In genomic region chr12:123151679-123152454, GRCh38 we compare ENCODE assay signal across 8 cellular contexts. TPM values are rescaled to one million over a fixed set of nuclear protein-coding genes. Genes with fewer than 3 reads are reported as not detected.
A peak's percentile ranks its signal among the peaks of the same experiment; 100 is the strongest.
DNase-seq lines count a peak whose midpoint lies in the region; ATAC-seq and TF ChIP-seq lines count a peak whose summit lies in the region.

No MANE protein-coding gene starts in this region.

- peak overlapping the region; percentile 78 to 88 for H3K4me3 Mint-ChIP-seq in CD14-positive monocyte
- H3K4me3 Mint-ChIP-seq in natural killer cell = peak overlapping the region; percentile 80

- ATAC-seq in natural killer cell (no peak), foreskin keratinocyte (no peak), GM18867 (IDR thresholded peaks at IDR 0.05; ENCODE audit: unreplicated experiment) (no peak), GM21423 (IDR thresholded peaks at IDR 0.05; ENCODE audit: unreplicated experiment) (no peak)

- H3K9me3 Mint-ChIP-seq in CD14-positive monocyte = peaks cover 0 to 3% (median 0%) of the 10 kb centered on the region in 7 donors
- H3K9me3 Mint-ChIP-seq in natural killer cell = no peaks in the 10 kb centered on the region

- H3K27ac ChIP-seq in colonic mucosa (peak overlapping the region; percentile 58), foreskin keratinocyte (no peak overlapping the region)

- H3K9me3 ChIP-seq in colonic mucosa = no peaks in the 10 kb centered on the region

- H3K36me3 Mint-ChIP-seq in CD14-positive monocyte (peaks cover 29 to 31% of the 10 kb centered on the region in 2 donors), natural killer cell (no peaks in the 10 kb centered on the region)

- H3K9ac ChIP-seq in colonic mucosa (ENCODE audit: low read depth in 2 of 2, low read length in 2 of 2) = peak overlapping the region; percentile 79 to 92

- H3K27me3 Mint-ChIP-seq in CD14-positive monocyte (ENCODE audit: low read depth in 3 of 3) (peaks cover 18 to 28% (median 21%) of the 10 kb centered on the region in 3 donors), natural killer cell (ENCODE audit: low read depth in 2 of 2) (no peaks in the 10 kb centered on the region)

- H3K27ac Mint-ChIP-seq in CD14-positive monocyte (no peak overlapping the region), natural killer cell (peak overlapping the region; percentile 23 to 65)

- no peaks in the 10 kb centered on the region for H3K36me3 ChIP-seq in colonic mucosa

- no peak for DNase-seq in CD14-positive monocyte (ENCODE audit: low spot score)
- DNase-seq in M059J (ENCODE audit: low read depth) = peak; percentile 43
- no peak for DNase-seq in colonic mucosa
- no peak for DNase-seq in natural killer cell
- no peak for DNase-seq in foreskin keratinocyte
- no peak for DNase-seq in KG1 (lab: John Stamatoyannopoulos, UW)

- no peaks in the 10 kb centered on the region for H3K27me3 ChIP-seq in colonic mucosa
- H3K27me3 ChIP-seq in foreskin keratinocyte = no peaks in the 10 kb centered on the region

- H3K4me1 ChIP-seq in colonic mucosa (no peaks in the 10 kb centered on the region), foreskin keratinocyte (no peaks in the 10 kb centered on the region)

- intact Hi-C loops in CD14-positive monocyte (cut with micrococcal nuclease) (loop anchor here (2.0 to 5.0 kb wide), 3 partner anchors 65 to 171 kb away; partner anchors contain the start of gene ARL6IP4 (in 1 of the 2)), colonic mucosa (cut with DNase I) (loop anchor here (2.0 to 10.0 kb wide), 2 partner anchors 83 to 109 kb away; partner anchors contain the start of genes MPHOSPH9 and MTRFR), natural killer cell (cut with micrococcal nuclease) (loop anchor here (5.0 to 10.0 kb wide), 2 partner anchors 83 to 170 kb away; partner anchors contain the start of genes ARL6IP4, MPHOSPH9 and MTRFR)

- H3K4me1 Mint-ChIP-seq in CD14-positive monocyte (peaks cover 16% of the 10 kb centered on the region), natural killer cell (peaks cover 36 to 39% of the 10 kb centered on the region in 2 donors)

- TF ChIP-seq CTCF in CD14-positive monocyte (IDR thresholded peaks at IDR 0.05) = no peak
- TF ChIP-seq CTCF in colonic mucosa (IDR thresholded peaks at IDR 0.05) = no peak
- no peak for TF ChIP-seq CTCF in natural killer cell (IDR thresholded peaks at IDR 0.05)
- no peak for TF ChIP-seq CTCF in foreskin keratinocyte (conservative IDR thresholded peaks at IDR 0.05)

- H3K4me3 ChIP-seq in colonic mucosa = peak overlapping the region; percentile 69

RNA-seq across cellular contexts. Expression of gene PITPNM2, which starts 1.0 kb away (rescaled TPM):
- polyA plus RNA-seq in CD14-positive monocyte (under 1 TPM in 1 of 2 donors, not detected in 1; 0.08 TPM), foreskin keratinocyte (1.8 and 2.2 TPM in 2 replicates)
- 1.2 and 2.9 TPM in 2 replicates for total RNA-seq in M059J (2014; rRNA removed; shearing (Covaris generic))
- total RNA-seq in colonic mucosa (10 to 100 TPM in 1 of 2 donors, 1 to 10 TPM in 1; 9.3 to 17.4 TPM), natural killer cell (10 to 100 TPM; 38.9 to 94.6 (median 42.5) TPM), foreskin keratinocyte (3.1 and 3.8 TPM in 2 replicates)

Comparison
In these comparisons a context has a peak if more than half of its experiments do, and no peak if none do; other contexts are left out.
1. H3K27ac Mint-ChIP-seq: peak in natural killer cell (2 of 2); none in CD14-positive monocyte (0 of 7).